Comparison of ENCODE assay signal across 23 cellular contexts in genomic region chr11:7167976-7168740, GRCh38.
DNase-seq lines count a peak whose midpoint lies in the region; ATAC-seq and TF ChIP-seq lines count a peak whose summit lies in the region.
"Had no signal": no experiment of that assay in that cellular context is flagged by ENCODE, and none has a peak within 500 bp of the region (broad histone marks: within the 10 kb centered on the region; RNA-seq: fewer than 3 reads in every experiment).

No MANE protein-coding gene starts in this region.

- TF ChIP-seq CTCF in C4-2B (conservative IDR thresholded peaks at IDR 0.05) (peak; percentile 19), epithelial cell of esophagus (IDR thresholded peaks at IDR 0.05; ENCODE audit: insufficient read depth, low read depth, low read length, missing control alignments) (peak; percentile 19)
- no peak for TF ChIP-seq CTCF in activated CD8-positive, alpha-beta T cell treated with anti-CD3 and anti-CD28 coated beads for 36 hours (IDR thresholded peaks at IDR 0.05)

- H3K4me3 ChIP-seq in epithelial cell of esophagus (ENCODE audit: low read length), result no peak overlapping the region
- H3K4me3 ChIP-seq: heart right ventricle, left lung, transverse colon had no signal

- CTCF ChIA-PET in activated CD8-positive, alpha-beta T cell treated with anti-CD3 and anti-CD28 coated beads for 36 hours (lab: Charles Lee), result no interaction called here

- DNase-seq in KBM-7 (peak; percentile 1), NCI-H774 (lab: John Stamatoyannopoulos, UW) (peak; percentile 26), epithelial cell of esophagus (ENCODE audit: low read depth) (no peak), medulla oblongata (ENCODE audit: extremely low spot score) (no peak)
- no peak for DNase-seq in activated CD8-positive, alpha-beta T cell treated with anti-CD3 and anti-CD28 coated beads for 36 hours
- DNase-seq: CD8-positive, alpha-beta memory T cell; DMS79; HCEC 1CT; heart right ventricle; immature natural killer cell; left lung; NCI-H1694; NCI-H524 treated with DMSO at 0.1 percent for 48 hours; nephron progenitor cell; Right ventricle myocardium superior; stimulated activated CD4-positive, alpha-beta T cell treated with anti-CD3 and anti-CD28 coated beads, Interleukin-1b, Interleukin-23, amount 100 ng/mL, for 48 hours; stimulated activated naive B cell treated with anti-CD40 and anti-IgM and Interleukin-4, amounts not matched to agents 10 μg/mL and 1 μg/mL and 100 μg/mL, for 72 hours; transverse colon had no signal

- H3K9me3 Mint-ChIP-seq in activated CD8-positive, alpha-beta T cell treated with anti-CD3 and anti-CD28 coated beads for 36 hours, result no peaks in the 10 kb centered on the region
- H3K9me3 Mint-ChIP-seq: activated naive CD4-positive, alpha-beta T cell treated with anti-CD3 and anti-CD28 coated beads, Interleukin-2, amount 50 U/mL, for 24 hours; activated T-helper 1 cell treated with anti-CD3 and anti-CD28 coated beads, Interleukin-12 subunit alpha, Interleukin-12 subunit beta, Interleukin-2, Interleukin-4 antibody, amounts not matched to agents 30 ng/mL and 10 ng/mL and 1 ng/mL, durations not matched to agents 14 hours and 24 hours and 36 hours; CD8-positive, alpha-beta memory T cell; immature natural killer cell; nephron progenitor cell; stimulated activated naive B cell treated with anti-CD40 and anti-IgM and Interleukin-4, amounts not matched to agents 10 μg/mL and 1 μg/mL and 100 μg/mL, for 72 hours had no signal

- H3K4me3 Mint-ChIP-seq in activated CD8-positive, alpha-beta T cell treated with anti-CD3 and anti-CD28 coated beads for 36 hours, result no peak overlapping the region
- H3K4me3 Mint-ChIP-seq: activated naive CD4-positive, alpha-beta T cell treated with anti-CD3 and anti-CD28 coated beads, Interleukin-2, amount 50 U/mL, for 24 hours; activated T-helper 1 cell treated with anti-CD3 and anti-CD28 coated beads, Interleukin-12 subunit alpha, Interleukin-12 subunit beta, Interleukin-2, Interleukin-4 antibody, amounts not matched to agents 30 ng/mL and 10 ng/mL and 1 ng/mL, durations not matched to agents 14 hours and 24 hours and 36 hours; CD8-positive, alpha-beta memory T cell; immature natural killer cell; nephron progenitor cell; stimulated activated naive B cell treated with anti-CD40 and anti-IgM and Interleukin-4, amounts not matched to agents 10 μg/mL and 1 μg/mL and 100 μg/mL, for 72 hours had no signal

- ATAC-seq in GM18517 (IDR thresholded peaks at IDR 0.05; ENCODE audit: unreplicated experiment) (no peak), GM21515 (IDR thresholded peaks at IDR 0.05; ENCODE audit: unreplicated experiment) (no peak)
- ATAC-seq in activated CD8-positive, alpha-beta T cell treated with anti-CD3 and anti-CD28 coated beads for 36 hours, result no peak
- ATAC-seq: heart right ventricle; left lung; stimulated activated naive B cell treated with anti-CD40 and anti-IgM and Interleukin-4, amounts not matched to agents 10 μg/mL and 1 μg/mL and 100 μg/mL, for 72 hours had no signal

- POLR2A ChIA-PET in activated CD8-positive, alpha-beta T cell treated with anti-CD3 and anti-CD28 coated beads for 36 hours (lab: Charles Lee), result no interaction called here

- no peak overlapping the region for H3K27ac Mint-ChIP-seq in activated CD8-positive, alpha-beta T cell treated with anti-CD3 and anti-CD28 coated beads for 36 hours
- H3K27ac Mint-ChIP-seq: activated naive CD4-positive, alpha-beta T cell treated with anti-CD3 and anti-CD28 coated beads, Interleukin-2, amount 50 U/mL, for 24 hours; activated T-helper 1 cell treated with anti-CD3 and anti-CD28 coated beads, Interleukin-12 subunit alpha, Interleukin-12 subunit beta, Interleukin-2, Interleukin-4 antibody, amounts not matched to agents 30 ng/mL and 10 ng/mL and 1 ng/mL, durations not matched to agents 14 hours and 24 hours and 36 hours; CD8-positive, alpha-beta memory T cell; immature natural killer cell; nephron progenitor cell; stimulated activated naive B cell treated with anti-CD40 and anti-IgM and Interleukin-4, amounts not matched to agents 10 μg/mL and 1 μg/mL and 100 μg/mL, for 72 hours had no signal

- H3K27ac ChIP-seq in C4-2B, result no peak overlapping the region
- H3K27ac ChIP-seq: heart right ventricle, left lung, transverse colon had no signal

- H3K36me3 Mint-ChIP-seq in activated CD8-positive, alpha-beta T cell treated with anti-CD3 and anti-CD28 coated beads for 36 hours (ENCODE audit: low read depth), result no peaks in the 10 kb centered on the region
- H3K36me3 Mint-ChIP-seq: activated naive CD4-positive, alpha-beta T cell treated with anti-CD3 and anti-CD28 coated beads, Interleukin-2, amount 50 U/mL, for 24 hours; CD8-positive, alpha-beta memory T cell; immature natural killer cell; stimulated activated naive B cell treated with anti-CD40 and anti-IgM and Interleukin-4, amounts not matched to agents 10 μg/mL and 1 μg/mL and 100 μg/mL, for 72 hours had no signal

- in situ Hi-C loops in KBM-7 (cut with MboI; ENCODE audit: low pct_unique_long_range_greater_than_20kb, low sequenced_read_pairs), result no loop called here

- intact Hi-C loops in activated CD8-positive, alpha-beta T cell treated with anti-CD3 and anti-CD28 coated beads for 36 hours (cut with micrococcal nuclease), result no loop called here

- H3K4me1 Mint-ChIP-seq in activated CD8-positive, alpha-beta T cell treated with anti-CD3 and anti-CD28 coated beads for 36 hours (ENCODE audit: low read depth), result no peaks in the 10 kb centered on the region
- H3K4me1 Mint-ChIP-seq: activated naive CD4-positive, alpha-beta T cell treated with anti-CD3 and anti-CD28 coated beads, Interleukin-2, amount 50 U/mL, for 24 hours; CD8-positive, alpha-beta memory T cell; immature natural killer cell; nephron progenitor cell; stimulated activated naive B cell treated with anti-CD40 and anti-IgM and Interleukin-4, amounts not matched to agents 10 μg/mL and 1 μg/mL and 100 μg/mL, for 72 hours had no signal

- peaks cover 2% of the 10 kb centered on the region for H3K27me3 Mint-ChIP-seq in activated CD8-positive, alpha-beta T cell treated with anti-CD3 and anti-CD28 coated beads for 36 hours
- H3K27me3 Mint-ChIP-seq: activated naive CD4-positive, alpha-beta T cell treated with anti-CD3 and anti-CD28 coated beads, Interleukin-2, amount 50 U/mL, for 24 hours; CD8-positive, alpha-beta memory T cell; stimulated activated naive B cell treated with anti-CD40 and anti-IgM and Interleukin-4, amounts not matched to agents 10 μg/mL and 1 μg/mL and 100 μg/mL, for 72 hours had no signal

Comparison
In these comparisons a context has a peak if more than half of its experiments do, and no peak if none do; other contexts are left out.
1. DNase-seq: peak in KBM-7 (single experiment) and NCI-H774 (single experiment); none in epithelial cell of esophagus (single experiment), medulla oblongata (single experiment) and activated CD8-positive, alpha-beta T cell treated with anti-CD3 and anti-CD28 coated beads for 36 hours (single experiment).